In the genomic region with DNA sequence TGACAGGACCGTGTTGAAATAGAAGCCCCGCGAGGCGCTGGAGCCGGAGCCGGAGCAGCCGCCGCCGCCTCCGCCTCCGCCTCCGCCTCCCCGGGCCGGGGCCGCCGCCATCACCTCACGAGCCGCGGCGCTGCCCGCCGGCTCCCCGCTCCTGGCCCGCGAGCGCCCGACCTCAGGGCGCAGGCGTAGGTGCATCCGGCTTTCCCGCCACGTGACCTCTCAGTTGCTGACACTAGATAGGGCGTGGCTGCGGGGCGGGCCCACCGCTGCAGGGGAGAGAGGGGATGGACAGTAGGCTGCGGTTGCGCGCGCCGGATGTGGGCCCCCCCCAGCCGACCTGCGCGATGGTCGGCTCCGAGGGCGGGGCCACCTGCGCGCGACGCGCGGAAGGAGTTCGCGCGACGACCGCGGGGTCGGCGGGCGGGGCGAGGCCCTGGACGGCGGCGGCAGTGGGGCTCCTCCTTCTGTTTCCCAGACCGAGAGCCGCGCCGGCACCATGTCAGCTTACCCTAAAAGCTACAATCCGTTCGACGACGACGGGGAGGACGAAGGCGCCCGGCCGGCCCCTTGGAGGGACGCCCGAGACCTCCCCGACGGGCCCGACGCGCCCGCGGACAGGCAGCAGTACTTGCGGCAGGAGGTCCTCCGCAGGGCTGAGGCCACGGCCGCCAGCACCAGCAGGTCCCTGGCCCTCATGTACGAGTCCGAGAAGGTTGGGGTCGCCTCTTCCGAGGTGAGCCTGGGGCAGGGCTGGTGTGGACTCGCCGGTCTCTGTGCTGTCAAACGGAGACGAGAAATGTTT, we compare ENCODE assay signal across 8 cellular contexts. TPM values are rescaled to one million over a fixed set of nuclear protein-coding genes. Genes with fewer than 3 reads are reported as not detected.
DNase-seq lines count a peak whose midpoint lies in the region; TF ChIP-seq lines count a peak whose summit lies in the region.

A gene (minus strand): TSS at position 197 of the 802 bp plus-strand sequence. CDS start 86 bp downstream, at position 111.
A gene (plus strand): TSS at position 393 of the 802 bp plus-strand sequence. CDS start 104 bp downstream, at position 497.

- H3K27me3 ChIP-seq in neuron (ENCODE audit: insufficient read depth, low read length), result no peaks in the 10 kb centered on the region

- in situ Hi-C loops in SK-MEL-5 (cut with HindIII; ENCODE audit: low pct_unique_long_range_greater_than_20kb, low sequenced_read_pairs), result no loop called here

- CTCF ChIA-PET in HEK293T (lab: Yijun Ruan, JAX), result no interaction called here

- H3K36me3 ChIP-seq in neuron (ENCODE audit: insufficient read depth, low read length), result peaks cover 3% of the 10 kb centered on the region

- H3K9me3 ChIP-seq in neuron (ENCODE audit: low read length), result no peaks in the 10 kb centered on the region

- POLR2A ChIA-PET in HEK293T (lab: Yijun Ruan, JAX), result interaction anchor here (1.5 kb wide), 1 partner anchor 9 kb away, joined by 8 read pairs; no protein-coding TSS in a partner anchor

- DNase-seq in GM03348 (ENCODE audit: low spot score) (peak; percentile 100), HEK293T (ENCODE audit: extremely low spot score) (peak; percentile 100), MV-4-11 (lab: John Stamatoyannopoulos, UW) (peak; percentile 97), SK-MEL-5 (ENCODE audit: low read depth, low spot score) (peak; percentile 98), foreskin melanocyte (peak; percentile 96), stromal cell of bone marrow (ENCODE audit: low read depth) (peak; percentile 95)
- DNase-seq in activated naive CD4-positive, alpha-beta T cell treated with Interleukin-2 at 50 U/mL for 16 hours, result peak; percentile 98

- peaks cover 10% of the 10 kb centered on the region for H3K4me1 ChIP-seq in neuron (ENCODE audit: insufficient read depth, low read length)

- peak within 1 kb of the TSS; percentile 71 for H3K4me3 ChIP-seq in neuron (ENCODE audit: low read length)

- H2AFZ ChIP-seq in neuron (ENCODE audit: low read depth, low read length), result peak within 1 kb of the TSS; percentile 91

TF ChIP-seq in HEK293T, 16 proteins besides CTCF, POLR2A, EP300 and RAD21:
- TF ChIP-seq BHLHE40 (IDR thresholded peaks at IDR 0.05; ENCODE audit: borderline replicate concordance), result peak; percentile 54; the same call in 1 of the 2 replicates
- TF ChIP-seq NFRKB (IDR thresholded peaks at IDR 0.05), result no peak
- peak; percentile 47 for TF ChIP-seq ARNT (IDR thresholded peaks at IDR 0.05)
- TF ChIP-seq L3MBTL2 (conservative IDR thresholded peaks at IDR 0.05), result peak; percentile 64
- TF ChIP-seq FOXM1 (IDR thresholded peaks at IDR 0.05; ENCODE audit: borderline replicate concordance), result peak; percentile 86; the same call in 1 of the 2 replicates
- TF ChIP-seq FOXK2 (IDR thresholded peaks at IDR 0.05), result no peak
- TF ChIP-seq LEF1 (IDR thresholded peaks at IDR 0.05; ENCODE audit: borderline replicate concordance), result peak; percentile 55; the same call in 1 of the 2 replicates
- TF ChIP-seq CTBP1 (IDR thresholded peaks at IDR 0.05; ENCODE audit: borderline replicate concordance), result no peak

RNA-seq across cellular contexts. Expression of the first gene that starts in this region (rescaled TPM):
- 29.3 and 33.6 TPM in 2 replicates for total RNA-seq in SK-MEL-5 (2014; rRNA removed; shearing (Covaris generic))
- 79.4 and 81.2 TPM in 2 replicates for polyA plus RNA-seq in SK-MEL-5 (2015; cell fraction: cytosol; rRNA removed)
- 114 and 183 TPM in 2 replicates for polyA plus RNA-seq in SK-MEL-5 (2015; cell fraction: nucleus; rRNA removed)

RNA-seq across cellular contexts. Expression of the second gene that starts in this region (rescaled TPM):
- total RNA-seq in SK-MEL-5 (2014; rRNA removed; shearing (Covaris generic)), result 10.0 and 10.7 TPM in 2 replicates
- 25.2 and 26.1 TPM in 2 replicates for polyA plus RNA-seq in SK-MEL-5 (2015; cell fraction: cytosol; rRNA removed)
- 4.0 and 6.4 TPM in 2 replicates for polyA plus RNA-seq in SK-MEL-5 (2015; cell fraction: nucleus; rRNA removed)

Comparison
In these comparisons a context has a peak if more than half of its experiments do, and no peak if none do; other contexts are left out.
1. Peak in every context shown above with its lines: DNase-seq and H3K4me3 ChIP-seq.